ENCODE assay signal across 1 cellular context in the genomic region with DNA sequence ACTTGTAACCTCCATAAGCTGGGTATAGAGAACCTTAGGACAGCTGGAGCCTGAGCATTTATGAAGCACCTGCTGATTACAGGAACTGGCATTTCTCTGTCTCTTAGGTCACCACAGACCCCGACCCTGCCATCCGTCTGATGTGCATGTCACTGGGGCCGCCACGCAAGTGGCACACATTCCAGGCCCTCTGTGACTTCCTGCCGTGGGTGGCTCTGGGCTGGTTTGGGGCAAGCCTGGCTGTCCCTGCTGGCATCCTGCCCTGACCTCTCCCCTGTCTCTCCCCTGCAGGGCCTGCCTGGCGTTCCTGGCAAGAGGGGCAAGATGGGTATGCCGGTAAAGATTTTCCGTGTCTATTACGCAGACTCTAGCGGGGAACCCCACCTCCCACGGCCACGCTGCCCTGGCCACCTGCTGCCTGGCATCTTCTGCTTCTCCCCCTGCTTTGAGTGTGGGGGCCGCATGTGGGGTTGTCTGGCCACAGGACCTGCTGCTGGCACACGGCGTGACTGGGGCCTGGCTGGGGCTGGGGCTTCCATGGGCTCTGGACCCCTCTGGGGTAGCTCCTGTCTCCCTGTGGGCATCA.
TF ChIP-seq lines count a peak whose summit lies in the region.

No MANE protein-coding gene starts in this region.

TF ChIP-seq in HepG2, 621 proteins besides CTCF, POLR2A, EP300 and RAD21:
- TF ChIP-seq HNRNPK (IDR thresholded peaks at IDR 0.05; ENCODE audit: low read depth, low read length, poor library complexity, severe bottlenecking): no peak
- TF ChIP-seq POLR2AphosphoS5 (IDR thresholded peaks at IDR 0.05; ENCODE audit: low read depth, low read length): peak; percentile 25; the same call in 1 of the 2 replicates
- no peak for TF ChIP-seq RELA (CRISPR knock-in tag; IDR thresholded peaks at IDR 0.05)
- 0 out of 2 replicates have a peak, but pooled peaks have one; percentile 18 for TF ChIP-seq HNRNPL (IDR thresholded peaks at IDR 0.05; ENCODE audit: low read depth, low read length)
- peak; percentile 89 for TF ChIP-seq AGO2 (optimal IDR thresholded peaks at IDR 0.05; ENCODE audit: low read depth, low read length)
